Comparison of ENCODE assay signal across 10 cellular contexts in genomic region chr11:7511405-7511804, GRCh38. TPM values are rescaled to one million over a fixed set of nuclear protein-coding genes. Genes with fewer than 3 reads are reported as not detected.
DNase-seq lines count a peak whose midpoint lies in the region; ATAC-seq, FAIRE-seq and TF ChIP-seq lines count a peak whose summit lies in the region.
"Had no signal": no experiment of that assay in that cellular context is flagged by ENCODE, and none has a peak within 500 bp of the region (broad histone marks: within the 10 kb centered on the region; RNA-seq: fewer than 3 reads in every experiment).

No MANE protein-coding gene starts in this region.

- peaks cover 0 to 2% (median 0%) of the 10 kb centered on the region in 5 donors for H3K27me3 Mint-ChIP-seq in naive thymus-derived CD8-positive, alpha-beta T cell
- H3K27me3 Mint-ChIP-seq in activated T-helper 2 cell treated with anti-CD3 and anti-CD28 coated beads, Interferon-gamma antibody, Interleukin-2, Interleukin-4, amounts not matched to agents 10 μg/mL and 5 μg/mL and 100 μg/mL, durations not matched to agents 14 hours and 24 hours and 36 hours (ENCODE audit: low read depth): peaks cover 30% of the 10 kb centered on the region

- H3K27ac ChIP-seq in A549: no peak overlapping the region
- H3K27ac ChIP-seq in esophagus muscularis mucosa (replicated peaks in 1 of 4): peak overlapping the region in 3 of 4 donors; percentile 77 to 87 (median 85)

- peak overlapping the region in 7 of 10 donors; percentile 5 to 97 (median 94) for H3K4me3 Mint-ChIP-seq in naive thymus-derived CD8-positive, alpha-beta T cell
- no peak overlapping the region for H3K4me3 Mint-ChIP-seq in activated T-helper 2 cell treated with anti-CD3 and anti-CD28 coated beads, Interferon-gamma antibody, Interleukin-2, Interleukin-4, amounts not matched to agents 10 μg/mL and 5 μg/mL and 100 μg/mL, durations not matched to agents 14 hours and 24 hours and 36 hours (ENCODE audit: low read depth)

- CTCF ChIA-PET in A549 (lab: Yijun Ruan, JAX): interaction anchor here (0.6 to 6.1 kb wide), 11 partner anchors 10 to 464 kb away, joined by 3 to 76 read pairs (median 6); no protein-coding TSS in a partner anchor

- TF ChIP-seq POLR2A in A549 (IDR thresholded peaks at IDR 0.05; ENCODE audit: low read length): no peak
- TF ChIP-seq POLR2A in esophagus muscularis mucosa (IDR thresholded peaks at IDR 0.05; ENCODE audit: low read depth): no peak

- H3K4me3 ChIP-seq in A549: no peak overlapping the region
- no peak overlapping the region for H3K4me3 ChIP-seq in esophagus muscularis mucosa

- no peaks in the 10 kb centered on the region for H3K36me3 Mint-ChIP-seq in naive thymus-derived CD8-positive, alpha-beta T cell
- H3K36me3 Mint-ChIP-seq in activated T-helper 2 cell treated with anti-CD3 and anti-CD28 coated beads, Interferon-gamma antibody, Interleukin-2, Interleukin-4, amounts not matched to agents 10 μg/mL and 5 μg/mL and 100 μg/mL, durations not matched to agents 14 hours and 24 hours and 36 hours (ENCODE audit: low read depth): no peaks in the 10 kb centered on the region
- H3K36me3 Mint-ChIP-seq: T-cell had no signal

- TF ChIP-seq RAD21 in A549 (conservative IDR thresholded peaks at IDR 0.05 in 1 of 2, IDR thresholded peaks at IDR 0.05 in 1 of 2): no peak

- no peaks in the 10 kb centered on the region for H3K36me3 ChIP-seq in esophagus muscularis mucosa
- H3K36me3 ChIP-seq: BE2C had no signal

- 35% methylated on average over 5 of the region's 5 CpGs for WGBS in A549 (ENCODE audit: missing lambda C conversion rate)
- WGBS in esophagus muscularis mucosa: 85% methylated on average over 5 of the region's 5 CpGs

- TF ChIP-seq EP300 in A549 (IDR thresholded peaks at IDR 0.05): no peak
- no peak for TF ChIP-seq EP300 in esophagus muscularis mucosa (IDR thresholded peaks at IDR 0.05)

- ATAC-seq in A549 (no peak), GM18873 (IDR thresholded peaks at IDR 0.05; ENCODE audit: low FRiP score, unreplicated experiment) (no peak), GM18498 (IDR thresholded peaks at IDR 0.05; ENCODE audit: unreplicated experiment) (no peak)
- no peak for ATAC-seq in naive thymus-derived CD8-positive, alpha-beta T cell
- ATAC-seq: T-cell had no signal

- POLR2A ChIA-PET in A549 (lab: Yijun Ruan, JAX): no interaction called here
- POLR2A ChIA-PET in naive thymus-derived CD8-positive, alpha-beta T cell (lab: Charles Lee): interaction anchor here (1.5 to 8.7 kb wide), 3 partner anchors 12 to 37 kb away, joined by 4 to 55 read pairs (median 6); no protein-coding TSS in a partner anchor

- H3K9me3 Mint-ChIP-seq in naive thymus-derived CD8-positive, alpha-beta T cell: no peaks in the 10 kb centered on the region
- H3K9me3 Mint-ChIP-seq in activated T-helper 2 cell treated with anti-CD3 and anti-CD28 coated beads, Interferon-gamma antibody, Interleukin-2, Interleukin-4, amounts not matched to agents 10 μg/mL and 5 μg/mL and 100 μg/mL, durations not matched to agents 14 hours and 24 hours and 36 hours: no peaks in the 10 kb centered on the region
- H3K9me3 Mint-ChIP-seq: T-cell had no signal

- no peaks in the 10 kb centered on the region for H3K27me3 ChIP-seq in esophagus muscularis mucosa

- TF ChIP-seq CTCF in A549 (IDR thresholded peaks at IDR 0.05): no peak
- no peak for TF ChIP-seq CTCF in esophagus muscularis mucosa (IDR thresholded peaks at IDR 0.05)

- H3K9me3 ChIP-seq in A549 (no peaks in the 10 kb centered on the region), esophagus muscularis mucosa (no peaks in the 10 kb centered on the region)
- H3K9me3 ChIP-seq: BE2C had no signal

- no peak overlapping the region for H3K4me2 ChIP-seq in A549

- 0 out of 3 replicates have a peak, but pooled peaks cover 6% of the 10 kb centered on the region for H3K4me1 ChIP-seq in A549
- peaks cover 26 to 35% (median 31%) of the 10 kb centered on the region in 4 donors for H3K4me1 ChIP-seq in esophagus muscularis mucosa
- H3K4me1 ChIP-seq: BE2C had no signal

- intact Hi-C loops in esophagus muscularis mucosa (cut with DNase I): no loop called here
- intact Hi-C loops in activated T-helper 2 cell treated with anti-CD3 and anti-CD28 coated beads, Interferon-gamma antibody, Interleukin-2, Interleukin-4, amounts not matched to agents 10 μg/mL and 5 μg/mL and 100 μg/mL, durations not matched to agents 14 hours and 24 hours and 36 hours (cut with micrococcal nuclease): loop anchor here (10.0 kb wide), 1 partner anchor 473 kb away; the partner anchor contains the start of gene EIF3F

- FAIRE-seq in A549 (lab: Jason Lieb, UNC): no peak

- DNase-seq in A549 (ENCODE audit: low read depth in 1 of 2, low spot score in 1 of 2): no peak
- DNase-seq in NCI-H1105 treated with DMSO at 0.1 percent for 48 hours (lab: John Stamatoyannopoulos, UW): peak; percentile 90
- DNase-seq in esophagus muscularis mucosa (ENCODE audit: extremely low spot score): no peak
- no peak for DNase-seq in naive thymus-derived CD8-positive, alpha-beta T cell
- no peak for DNase-seq in activated T-helper 2 cell treated with anti-CD3 and anti-CD28 coated beads, Interferon-gamma antibody, Interleukin-2, Interleukin-4, amounts not matched to agents 10 μg/mL and 5 μg/mL and 100 μg/mL, durations not matched to agents 14 hours and 24 hours and 36 hours (ENCODE audit: low spot score)
- no peak for DNase-seq in cerebellum (ENCODE audit: low spot score)
- DNase-seq: BE2C, T-cell had no signal

- H3K27ac Mint-ChIP-seq in naive thymus-derived CD8-positive, alpha-beta T cell: peak overlapping the region in 8 of 10 donors; percentile 21 to 99 (median 94)
- H3K27ac Mint-ChIP-seq in activated T-helper 2 cell treated with anti-CD3 and anti-CD28 coated beads, Interferon-gamma antibody, Interleukin-2, Interleukin-4, amounts not matched to agents 10 μg/mL and 5 μg/mL and 100 μg/mL, durations not matched to agents 14 hours and 24 hours and 36 hours: no peak overlapping the region

- H3K4me1 Mint-ChIP-seq in naive thymus-derived CD8-positive, alpha-beta T cell: peaks cover 17 to 50% (median 42%) of the 10 kb centered on the region in 4 donors
- H3K4me1 Mint-ChIP-seq in activated T-helper 2 cell treated with anti-CD3 and anti-CD28 coated beads, Interferon-gamma antibody, Interleukin-2, Interleukin-4, amounts not matched to agents 10 μg/mL and 5 μg/mL and 100 μg/mL, durations not matched to agents 14 hours and 24 hours and 36 hours (ENCODE audit: low read depth): peaks cover 10% of the 10 kb centered on the region

TF ChIP-seq in A549, 52 proteins besides CTCF, POLR2A, EP300 and RAD21:
- TF ChIP-seq JUNB (IDR thresholded peaks at IDR 0.05) (no peak), CBX2 (IDR thresholded peaks at IDR 0.05; ENCODE audit: borderline replicate concordance, low read depth) (no peak), TP53 (CRISPR knock-in tag; IDR thresholded peaks at IDR 0.05) (no peak), USF2 (IDR thresholded peaks at IDR 0.05) (peak; percentile 22; the same call in 1 of the 2 replicates), MAFK (IDR thresholded peaks at IDR 0.05; ENCODE audit: partially characterized antibody) (no peak)

RNA-seq across cellular contexts. Expression of gene PPFIBP2, which starts 2.4 kb away (rescaled TPM):
- polyA plus RNA-seq in A549 (2011; rRNA removed): 32.5 and 58.4 TPM in 2 replicates
- polyA plus RNA-seq in A549 (2012; cell fraction: cytosol; rRNA removed): 12.3 and 14.3 TPM in 2 replicates
- polyA plus RNA-seq in A549 (2012; cell fraction: nucleus; rRNA removed): 30.6 and 40.6 TPM in 2 replicates
- 12.1 to 16.2 TPM (median 13.4 TPM) in 3 replicates for polyA plus RNA-seq in A549 (2017; fragmentation: RNase III; extraction: RNeasy Plus Mini Kit Qiagen cat#74134 plus additional on column Dnase treatment)
- 55.9 and 77.1 TPM in 2 replicates for polyA minus RNA-seq in A549 (2011; rRNA and poly(A)+ RNA removed)
- 10 to 100 TPM in 2 of 4 donors, 1 to 10 TPM in 2; 7.5 to 12.5 (median 10.0) TPM for total RNA-seq in esophagus muscularis mucosa
- 10 to 100 TPM; 82.6 to 88.0 TPM for total RNA-seq in naive thymus-derived CD8-positive, alpha-beta T cell
- 10 to 100 TPM in 1 of 3 donors, 1 to 10 TPM in 2; 2.6 to 32.2 (median 5.6) TPM for polyA plus RNA-seq in naive thymus-derived CD8-positive, alpha-beta T cell
- total RNA-seq in activated T-helper 2 cell treated with anti-CD3 and anti-CD28 coated beads, Interferon-gamma antibody, Interleukin-2, Interleukin-4, amounts not matched to agents 10 μg/mL and 5 μg/mL and 100 μg/mL, durations not matched to agents 14 hours and 24 hours and 36 hours: 1.1 and 2.1 TPM in 2 replicates
- 7.0 TPM for total RNA-seq in cerebellum

RNA-seq across cellular contexts. Expression of gene OLFML1, which starts 26.1 kb away (rescaled TPM):
- polyA plus RNA-seq in A549 (2011; rRNA removed) (0.05 TPM in 1 of 2 replicates, not detected in the other), A549 (2017; fragmentation: RNase III; extraction: RNeasy Plus Mini Kit Qiagen cat#74134 plus additional on column Dnase treatment) (not detected in 3 replicates)
- 0.01 TPM in 1 of 2 replicates, not detected in the other for polyA plus RNA-seq in A549 (2012; cell fraction: cytosol; rRNA removed)
- polyA plus RNA-seq in A549 (2012; cell fraction: nucleus; rRNA removed): not detected in 2 replicates
- 0.17 TPM in 1 of 2 replicates, not detected in the other for polyA minus RNA-seq in A549 (2011; rRNA and poly(A)+ RNA removed)
- total RNA-seq in esophagus muscularis mucosa (10 to 100 TPM in 1 of 4 donors, 1 to 10 TPM in 3; 5.6 to 10.8 (median 7.7) TPM), cerebellum (2.9 TPM)
- total RNA-seq in naive thymus-derived CD8-positive, alpha-beta T cell: not detected
- under 1 TPM in 2 of 3 donors, not detected in 1; 0.15 to 0.22 TPM for polyA plus RNA-seq in naive thymus-derived CD8-positive, alpha-beta T cell
- not detected in 2 replicates for total RNA-seq in activated T-helper 2 cell treated with anti-CD3 and anti-CD28 coated beads, Interferon-gamma antibody, Interleukin-2, Interleukin-4, amounts not matched to agents 10 μg/mL and 5 μg/mL and 100 μg/mL, durations not matched to agents 14 hours and 24 hours and 36 hours

Comparison
In these comparisons a context has a peak if more than half of its experiments do, and no peak if none do; other contexts are left out.
1. H3K27ac ChIP-seq: peak in esophagus muscularis mucosa (3 of 4); none in A549 (0 of 2).
2. RNA of gene PPFIBP2, which starts 2.4 kb away (total RNA-seq): 82.6 to 88.0 TPM in naive thymus-derived CD8-positive, alpha-beta T cell; 7.5 to 12.5 TPM in esophagus muscularis mucosa, 7.0 TPM in cerebellum (single experiment) and 1.1 to 2.1 TPM in activated T-helper 2 cell treated with anti-CD3 and anti-CD28 coated beads, Interferon-gamma antibody, Interleukin-2, Interleukin-4, amounts not matched to agents 10 μg/mL and 5 μg/mL and 100 μg/mL, durations not matched to agents 14 hours and 24 hours and 36 hours; every median in the first group is over 4 times any median in the second.